Comparison of ENCODE assay signal across 8 cellular contexts in genomic region chr1:8880068-8880676, GRCh38. TPM values are rescaled to one million over a fixed set of nuclear protein-coding genes. Genes with fewer than 3 reads are reported as not detected.
DNase-seq lines count a peak whose midpoint lies in the region; ATAC-seq and TF ChIP-seq lines count a peak whose summit lies in the region.

No MANE protein-coding gene starts in this region.

- TF ChIP-seq POLR2A in vagina (IDR thresholded peaks at IDR 0.05), result no peak

- H3K9me3 ChIP-seq in endocrine pancreas (ENCODE audit: control insufficient read depth, low read length) (no peaks in the 10 kb centered on the region), mucosa of descending colon (no peaks in the 10 kb centered on the region), vagina (no peaks in the 10 kb centered on the region)

- no peaks in the 10 kb centered on the region for H3K4me1 ChIP-seq in endocrine pancreas (ENCODE audit: control insufficient read depth, insufficient read depth, low read length)
- peaks cover 38% of the 10 kb centered on the region for H3K4me1 ChIP-seq in mucosa of descending colon (ENCODE audit: low read depth)
- peaks cover 37% of the 10 kb centered on the region for H3K4me1 ChIP-seq in vagina

- ATAC-seq in mucosa of descending colon, result peak; percentile 28

- peak overlapping the region; percentile 98 for H3K27ac ChIP-seq in vagina

- H3K36me3 ChIP-seq in endocrine pancreas (ENCODE audit: control insufficient read depth, insufficient read depth, low read length), result no peaks in the 10 kb centered on the region
- H3K36me3 ChIP-seq in mucosa of descending colon (ENCODE audit: low read depth), result no peaks in the 10 kb centered on the region
- H3K36me3 ChIP-seq in vagina, result no peaks in the 10 kb centered on the region

- H3K4me3 ChIP-seq in endocrine pancreas (ENCODE audit: control insufficient read depth, insufficient read depth, low read length) (peak overlapping the region; percentile 32), mucosa of descending colon (no peak overlapping the region), vagina (no peak overlapping the region)

- no peak overlapping the region for H3K9ac ChIP-seq in endocrine pancreas (ENCODE audit: control insufficient read depth, insufficient read depth, low read length)

- DNase-seq in COLO668 (lab: John Stamatoyannopoulos, UW; ENCODE audit: unreplicated experiment) (peak; percentile 60), HT1080 (ENCODE audit: low read depth) (peak; percentile 90), T1000 (lab: John Stamatoyannopoulos, UW) (peak; percentile 42), mucosa of descending colon (peak; percentile 55 to 61 (median 60)), vagina (ENCODE audit: extremely low spot score in 2 of 2) (peak in 1 of 2 donors; percentile 94), COR-L47 (lab: John Stamatoyannopoulos, UW) (no peak), NCI-H128 (lab: John Stamatoyannopoulos, UW; ENCODE audit: unreplicated experiment) (no peak)

- intact Hi-C loops in mucosa of descending colon (cut with DNase I, micrococcal nuclease) (no loop called here), vagina (cut with DNase I) (no loop called here)

- no peaks in the 10 kb centered on the region for H3K27me3 ChIP-seq in endocrine pancreas (ENCODE audit: control insufficient read depth, insufficient read depth, low read length)
- H3K27me3 ChIP-seq in vagina, result no peaks in the 10 kb centered on the region

- TF ChIP-seq CTCF in mucosa of descending colon (IDR thresholded peaks at IDR 0.05) (no peak), vagina (IDR thresholded peaks at IDR 0.05) (no peak)

RNA-seq across cellular contexts. Expression of gene ENO1, which starts 1.7 kb away (rescaled TPM):
- 3,632 and 3,729 TPM in 2 replicates for total RNA-seq in HT1080 (2014; rRNA removed; shearing (Covaris generic))
- 2,345 and 2,620 TPM in 2 replicates for polyA plus RNA-seq in HT1080 (2015; cell fraction: cytosol; rRNA removed)
- polyA plus RNA-seq in HT1080 (2015; cell fraction: nucleus; rRNA removed), result 3,922 and 4,106 TPM in 2 replicates
- total RNA-seq in mucosa of descending colon, result 100 to 1,000 TPM; 383 to 734 (median 494) TPM
- 558 TPM for total RNA-seq in vagina

Comparison
In these comparisons a context has a peak if more than half of its experiments do, and no peak if none do; other contexts are left out.
1. DNase-seq: peak in COLO668 (single experiment), HT1080 (single experiment), T1000 (single experiment) and mucosa of descending colon (3 of 3); none in COR-L47 (single experiment) and NCI-H128 (single experiment).